Comparison of ENCODE assay signal across 23 cellular contexts in the genomic region with DNA sequence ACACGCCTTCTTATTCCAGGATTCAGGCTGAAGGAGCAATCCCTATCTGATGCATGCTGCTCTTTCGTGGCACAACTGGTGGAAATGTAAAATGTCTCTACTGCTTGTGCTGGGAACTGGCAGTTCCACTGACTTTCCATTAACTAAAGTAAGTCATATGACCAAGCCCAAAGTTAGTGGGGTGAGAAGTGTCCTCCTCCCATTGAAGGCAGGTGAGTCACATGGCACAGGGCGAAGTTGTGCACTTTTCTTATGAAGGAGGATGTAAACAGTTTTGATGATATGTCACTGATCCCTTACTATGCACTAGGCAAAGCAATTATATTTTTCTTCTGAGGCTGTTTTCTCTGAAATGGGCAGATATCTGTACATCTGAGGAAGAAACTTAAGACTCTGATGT. TPM values are rescaled to one million over a fixed set of nuclear protein-coding genes. Genes with fewer than 3 reads are reported as not detected.
DNase-seq lines count a peak whose midpoint lies in the region; ATAC-seq and TF ChIP-seq lines count a peak whose summit lies in the region.
"Had no signal": no experiment of that assay in that cellular context is flagged by ENCODE, and none has a peak within 500 bp of the region (broad histone marks: within the 10 kb centered on the region; RNA-seq: fewer than 3 reads in every experiment).

No MANE protein-coding gene starts in this region.

- H3K4me2 ChIP-seq in PC-3 (ENCODE audit: low read length) = no peak overlapping the region
- H3K4me2 ChIP-seq: BLaER1, GM23338, KMS-11 had no signal

- H3K4me3 ChIP-seq in PC-3 (ENCODE audit: low read length) (no peak overlapping the region), epithelial cell of proximal tubule (ENCODE audit: low read depth, low read length) (no peak overlapping the region)
- H3K4me3 ChIP-seq: BLaER1, GM23338 had no signal

- H3K9me3 Mint-ChIP-seq in activated T-cell treated with anti-CD3 and anti-CD28 coated beads, Interleukin-2, amount 50 U/mL, for 72 hours = no peaks in the 10 kb centered on the region
- H3K9me3 Mint-ChIP-seq: CD4-positive, alpha-beta T cell; GM23338; H9 had no signal

- H3K9me3 ChIP-seq in PC-3 (ENCODE audit: low read length) = no peaks in the 10 kb centered on the region
- H3K9me3 ChIP-seq: BLaER1 had no signal

- H2AFZ ChIP-seq in PC-3 (ENCODE audit: low read length) = no peak overlapping the region
- H2AFZ ChIP-seq: GM23338 had no signal

- intact Hi-C loops in PC-3 (cut with micrococcal nuclease) = no loop called here

- no peaks in the 10 kb centered on the region for H3K36me3 ChIP-seq in PC-3 (ENCODE audit: low read depth, low read length)
- H3K36me3 ChIP-seq: BLaER1 had no signal

- H3K27me3 ChIP-seq in PC-3 (ENCODE audit: low read length) = no peaks in the 10 kb centered on the region
- H3K27me3 ChIP-seq: BLaER1 had no signal

- H3K4me1 Mint-ChIP-seq in activated T-cell treated with anti-CD3 and anti-CD28 coated beads, Interleukin-2, amount 50 U/mL, for 72 hours (ENCODE audit: low read depth) = no peaks in the 10 kb centered on the region
- H3K4me1 Mint-ChIP-seq: GM23338, H9 had no signal

- H3K27me3 Mint-ChIP-seq in activated T-cell treated with anti-CD3 and anti-CD28 coated beads, Interleukin-2, amount 50 U/mL, for 72 hours (ENCODE audit: low read depth) = peaks cover 50% of the 10 kb centered on the region

- no peaks in the 10 kb centered on the region for H3K9me2 ChIP-seq in PC-3 (replicated peaks; ENCODE audit: low read length)

- no peak overlapping the region for H3K27ac ChIP-seq in PC-3 (ENCODE audit: low read length)
- H3K27ac ChIP-seq: BLaER1, KMS-11, RWPE1 had no signal

- no peaks in the 10 kb centered on the region for H4K20me1 ChIP-seq in PC-3 (ENCODE audit: low read length)
- H4K20me1 ChIP-seq: BLaER1 had no signal

- no peaks in the 10 kb centered on the region for H3K79me2 ChIP-seq in PC-3 (ENCODE audit: low read length)

- POLR2A ChIA-PET in PC-3 (lab: Charles Lee; ENCODE audit: unreplicated experiment) = no interaction called here

- H3F3A ChIP-seq in PC-3 (ENCODE audit: low read length, unreplicated experiment) = no peaks in the 10 kb centered on the region

- peaks cover 20% of the 10 kb centered on the region; the same call in 1 of the 2 replicates for H3K4me1 ChIP-seq in PC-3 (ENCODE audit: insufficient read depth, low read length)

- H3K4me3 Mint-ChIP-seq in activated T-cell treated with anti-CD3 and anti-CD28 coated beads, Interleukin-2, amount 50 U/mL, for 72 hours = no peak overlapping the region
- H3K4me3 Mint-ChIP-seq: CD4-positive, alpha-beta T cell; GM23338; H9 had no signal

- H3K27ac Mint-ChIP-seq in activated T-cell treated with anti-CD3 and anti-CD28 coated beads, Interleukin-2, amount 50 U/mL, for 72 hours = no peak overlapping the region
- H3K27ac Mint-ChIP-seq: CD4-positive, alpha-beta T cell; GM23338; H9 had no signal

- CTCF ChIA-PET in PC-3 (lab: Charles Lee) = no interaction called here

- DNase-seq in ELR (ENCODE audit: low read depth) (peak; percentile 22), PC-3 (peak; percentile 41), epithelial cell of proximal tubule (ENCODE audit: low read depth) (peak; percentile 25), kidney tubule cell (ENCODE audit: low spot score) (peak; percentile 77), NCI-H1105 treated with DMSO at 0.1 percent for 48 hours (lab: John Stamatoyannopoulos, UW) (no peak), middle frontal gyrus (ENCODE audit: extremely low spot score, low spot score) (no peak), NCI-H187 (lab: John Stamatoyannopoulos, UW) (no peak)
- no peak for DNase-seq in activated T-cell treated with anti-CD3 and anti-CD28 coated beads, Interleukin-2, amount 50 U/mL, for 72 hours
- DNase-seq: CD4-positive, alpha-beta T cell; DMS53; H9; NCI-H1092; NCI-H1436; NCI-H187 treated with DMSO at 0.1 percent for 48 hours; NCI-H446 treated with DMSO at 0.1 percent for 48 hours; NCI-H69; SHP77 had no signal

- no peak overlapping the region for H3K9ac ChIP-seq in PC-3 (ENCODE audit: low read length)
- H3K9ac ChIP-seq: BLaER1, KMS-11 had no signal

- peak; percentile 45; the same call in 1 of the 2 replicates for ATAC-seq in PC-3
- ATAC-seq in activated T-cell treated with anti-CD3 and anti-CD28 coated beads, Interleukin-2, amount 50 U/mL, for 72 hours (replicated peaks in 1 of 2) = no peak
- ATAC-seq: GM23338, Panc1 had no signal

- no TSS peak for BruUV-seq in PC-3 (replicated peaks; lab: Mats Ljungman, UMichigan)

- TF ChIP-seq CTCF in PC-3 (conservative IDR thresholded peaks at IDR 0.05; ENCODE audit: low read depth, low read length) (no peak), epithelial cell of proximal tubule (conservative IDR thresholded peaks at IDR 0.05; ENCODE audit: low read depth, low read length) (no peak)

- no peaks in the 10 kb centered on the region for H3K36me3 Mint-ChIP-seq in activated T-cell treated with anti-CD3 and anti-CD28 coated beads, Interleukin-2, amount 50 U/mL, for 72 hours (ENCODE audit: insufficient read depth in 2 of 2)

RNA-seq across cellular contexts. Expression of gene SLC7A14, which starts 51.6 kb away (rescaled TPM):
- total RNA-seq in PC-3 (2014; rRNA removed) (not detected in 2 replicates), epithelial cell of proximal tubule (under 0.01 and 0.12 TPM in 2 replicates)
- not detected for total RNA-seq in activated T-cell treated with anti-CD3 and anti-CD28 coated beads, Interleukin-2, amount 50 U/mL, for 72 hours
- total RNA-seq: CD4-positive, alpha-beta T cell; SK-MEL-5 had no signal

Comparison
In these comparisons a context has a peak if more than half of its experiments do, and no peak if none do; other contexts are left out.
1. DNase-seq: peak in ELR (single experiment), PC-3 (single experiment), epithelial cell of proximal tubule (single experiment) and kidney tubule cell (single experiment); none in activated T-cell treated with anti-CD3 and anti-CD28 coated beads, Interleukin-2, amount 50 U/mL, for 72 hours (0 of 2), NCI-H1105 treated with DMSO at 0.1 percent for 48 hours (single experiment), middle frontal gyrus (single experiment) and NCI-H187 (0 of 2).